Comparison of ENCODE assay signal across 22 cellular contexts in genomic region chr13:79803939-79804487, GRCh38.
A peak's percentile ranks its signal among the peaks of the same experiment; 100 is the strongest.
DNase-seq lines count a peak whose midpoint lies in the region; ATAC-seq, FAIRE-seq and TF ChIP-seq lines count a peak whose summit lies in the region.
"Had no signal": no experiment of that assay in that cellular context is flagged by ENCODE, and none has a peak within 500 bp of the region (broad histone marks: within the 10 kb centered on the region; RNA-seq: fewer than 3 reads in every experiment).

No MANE protein-coding gene starts in this region.

- no peak overlapping the region for H3K4me3 Mint-ChIP-seq in immature natural killer cell
- H3K4me3 Mint-ChIP-seq: activated CD4-positive, alpha-beta memory T cell treated with anti-CD3 and anti-CD28 coated beads for 36 hours; activated T-cell treated with anti-CD3 and anti-CD28 coated beads, Interleukin-2, amount 50 U/mL, for 72 hours; HFFc6 had no signal

- DNase-seq in ELF-1 (ENCODE audit: low read depth, low spot score) (peak; percentile 29), HepG2 (ENCODE audit: low spot score) (peak; percentile 21), immature natural killer cell (no peak), SW 1271 (lab: John Stamatoyannopoulos, UW) (no peak)
- DNase-seq: activated CD4-positive, alpha-beta memory T cell treated with anti-CD3 and anti-CD28 coated beads for 36 hours; activated T-cell treated with anti-CD3 and anti-CD28 coated beads, Interleukin-2, amount 50 U/mL, for 72 hours; adrenal gland; central memory CD4-positive, alpha-beta T cell; COR-L47; effector CD8-positive, alpha-beta T cell; HFFc6; NCI-H146; NCI-H446; stomach had no signal

- intact Hi-C loops in HepG2 (cut with micrococcal nuclease; ENCODE audit: unreplicated experiment): no loop called here

- CTCF ChIA-PET in HepG2 (lab: Yijun Ruan, JAX; ENCODE audit: low intra/inter-chr PET ratio, low total read pairs): no interaction called here

- no peak for TF ChIP-seq CTCF in HepG2 (CRISPR knock-in tag; IDR thresholded peaks at IDR 0.05)

- H3K4me3 ChIP-seq in HepG2 (replicated peaks in 1 of 3; ENCODE audit: insufficient read depth in 1 of 3, low read depth in 2 of 3, low read length in 3 of 3): no peak overlapping the region
- H3K4me3 ChIP-seq: adrenal gland, SK-N-MC, stomach had no signal

- H3K27ac ChIP-seq in HepG2 (ENCODE audit: extremely low read length, insufficient read depth, low read length): no peak overlapping the region
- H3K27ac ChIP-seq: adrenal gland, SK-N-MC, stomach had no signal

- no peak overlapping the region for H3K9ac ChIP-seq in HepG2 (ENCODE audit: insufficient read depth, low read depth, low read length)

- H3K27ac Mint-ChIP-seq in immature natural killer cell: peak overlapping the region in 1 of 6 donors; percentile 25
- H3K27ac Mint-ChIP-seq: activated CD4-positive, alpha-beta memory T cell treated with anti-CD3 and anti-CD28 coated beads for 36 hours; activated T-cell treated with anti-CD3 and anti-CD28 coated beads, Interleukin-2, amount 50 U/mL, for 72 hours; HFFc6 had no signal

- no peak overlapping the region for H2AFZ ChIP-seq in HepG2 (ENCODE audit: low read length)

- no peaks in the 10 kb centered on the region for H3K79me2 ChIP-seq in HepG2 (ENCODE audit: insufficient read depth, low read length)

- 0 out of 2 replicates have a peak, but pooled peaks cover 4% of the 10 kb centered on the region for H3K9me3 ChIP-seq in HepG2 (ENCODE audit: low read length)
- H3K9me3 ChIP-seq: adrenal gland, stomach had no signal

- H4K20me1 ChIP-seq in HepG2 (ENCODE audit: insufficient read depth, low read length): no peaks in the 10 kb centered on the region

- no peak for FAIRE-seq in HepG2 (lab: Jason Lieb, UNC)
- FAIRE-seq: G401.6, urothelium cell line had no signal

- in situ Hi-C loops in HepG2 (cut with HindIII; ENCODE audit: extremely low pct_ligation_motif_present, low pct_unique_long_range_greater_than_20kb): no loop called here

- TF ChIP-seq EP300 in HepG2 (IDR thresholded peaks at IDR 0.05; ENCODE audit: low read depth in 2 of 2, low read length in 2 of 2) (no peak), HepG2 (CRISPR knock-in tag; IDR thresholded peaks at IDR 0.05; ENCODE audit: borderline replicate concordance) (no peak)

- H3K36me3 Mint-ChIP-seq in immature natural killer cell: no peaks in the 10 kb centered on the region
- H3K36me3 Mint-ChIP-seq: activated CD4-positive, alpha-beta memory T cell treated with anti-CD3 and anti-CD28 coated beads for 36 hours had no signal

- TF ChIP-seq RAD21 in HepG2 (CRISPR knock-in tag; IDR thresholded peaks at IDR 0.05): no peak

- no peaks in the 10 kb centered on the region for H3K27me3 ChIP-seq in HepG2 (ENCODE audit: control insufficient read depth in 1 of 2, insufficient read depth in 2 of 2, low read length in 2 of 2)
- H3K27me3 ChIP-seq: adrenal gland, stomach had no signal

- POLR2A ChIA-PET in HepG2 (lab: Yijun Ruan, JAX): no interaction called here

- H3K9me3 Mint-ChIP-seq in immature natural killer cell: no peaks in the 10 kb centered on the region
- H3K9me3 Mint-ChIP-seq: activated CD4-positive, alpha-beta memory T cell treated with anti-CD3 and anti-CD28 coated beads for 36 hours; activated T-cell treated with anti-CD3 and anti-CD28 coated beads, Interleukin-2, amount 50 U/mL, for 72 hours; HFFc6 had no signal

- H3K36me3 ChIP-seq in HepG2 (replicated peaks in 1 of 2; ENCODE audit: control insufficient read depth in 1 of 2, insufficient read depth in 2 of 2, low read length in 2 of 2): no peaks in the 10 kb centered on the region
- H3K36me3 ChIP-seq: adrenal gland, stomach had no signal

- ATAC-seq in GM19351 (IDR thresholded peaks at IDR 0.05; ENCODE audit: unreplicated experiment) (peak; percentile 77), HG03432 (IDR thresholded peaks at IDR 0.05; ENCODE audit: unreplicated experiment) (peak; percentile 84), HepG2 (peak; percentile 90), HG03460 (IDR thresholded peaks at IDR 0.05; ENCODE audit: unreplicated experiment) (no peak), GM19023 (IDR thresholded peaks at IDR 0.05; ENCODE audit: unreplicated experiment) (no peak)
- ATAC-seq: activated T-cell treated with anti-CD3 and anti-CD28 coated beads, Interleukin-2, amount 50 U/mL, for 72 hours; left lobe of liver had no signal

- no TSS peak for BruUV-seq in HepG2 (replicated peaks; lab: Mats Ljungman, UMichigan)

- H3K4me2 ChIP-seq in HepG2 (ENCODE audit: low read depth, low read length): no peak overlapping the region

- WGBS in HepG2 (ENCODE audit: low lambda C conversion rate): 9% methylated on average over 6 of the region's 6 CpGs

- H3K27me3 Mint-ChIP-seq in immature natural killer cell (ENCODE audit: low read depth in 3 of 3): peaks cover 0 to 1% (median 0%) of the 10 kb centered on the region in 3 donors
- H3K27me3 Mint-ChIP-seq: activated CD4-positive, alpha-beta memory T cell treated with anti-CD3 and anti-CD28 coated beads for 36 hours had no signal

- TF ChIP-seq POLR2A in HepG2 (IDR thresholded peaks at IDR 0.05; ENCODE audit: insufficient read depth in 1 of 2, low read depth in 2 of 2, low read length in 2 of 2): no peak

- H3K4me1 ChIP-seq in HepG2 (ENCODE audit: insufficient read depth, low read length): no peaks in the 10 kb centered on the region; the same call in 1 of the 2 replicates
- H3K4me1 ChIP-seq: adrenal gland, stomach had no signal

- peaks cover 18 to 31% of the 10 kb centered on the region in 2 donors for H3K4me1 Mint-ChIP-seq in immature natural killer cell

TF ChIP-seq in HepG2, 621 proteins besides CTCF, POLR2A, EP300 and RAD21 (continues in another document):
- peak; percentile 21; the same call in 1 of the 2 replicates for TF ChIP-seq GABPB1 (CRISPR knock-in tag; IDR thresholded peaks at IDR 0.05)
- no peak for TF ChIP-seq SOX13 (IDR thresholded peaks at IDR 0.05)
- peak in 1 of 2 experiments; percentile 47; a peak in 1 of 4 replicates for TF ChIP-seq SOX13 (CRISPR knock-in tag; conservative IDR thresholded peaks at IDR 0.05 in 1 of 2, IDR thresholded peaks at IDR 0.05 in 1 of 2)
- TF ChIP-seq RXRB (CRISPR knock-in tag; IDR thresholded peaks at IDR 0.05; ENCODE audit: borderline replicate concordance): 0 out of 2 replicates have a peak, but pooled peaks have one; percentile 26
- 0 out of 2 replicates have a peak, but pooled peaks have one; percentile 33 for TF ChIP-seq CREB1 (IDR thresholded peaks at IDR 0.05)
- no peak for TF ChIP-seq CREB1 (CRISPR knock-in tag; IDR thresholded peaks at IDR 0.05)
- TF ChIP-seq, protein P1, sequence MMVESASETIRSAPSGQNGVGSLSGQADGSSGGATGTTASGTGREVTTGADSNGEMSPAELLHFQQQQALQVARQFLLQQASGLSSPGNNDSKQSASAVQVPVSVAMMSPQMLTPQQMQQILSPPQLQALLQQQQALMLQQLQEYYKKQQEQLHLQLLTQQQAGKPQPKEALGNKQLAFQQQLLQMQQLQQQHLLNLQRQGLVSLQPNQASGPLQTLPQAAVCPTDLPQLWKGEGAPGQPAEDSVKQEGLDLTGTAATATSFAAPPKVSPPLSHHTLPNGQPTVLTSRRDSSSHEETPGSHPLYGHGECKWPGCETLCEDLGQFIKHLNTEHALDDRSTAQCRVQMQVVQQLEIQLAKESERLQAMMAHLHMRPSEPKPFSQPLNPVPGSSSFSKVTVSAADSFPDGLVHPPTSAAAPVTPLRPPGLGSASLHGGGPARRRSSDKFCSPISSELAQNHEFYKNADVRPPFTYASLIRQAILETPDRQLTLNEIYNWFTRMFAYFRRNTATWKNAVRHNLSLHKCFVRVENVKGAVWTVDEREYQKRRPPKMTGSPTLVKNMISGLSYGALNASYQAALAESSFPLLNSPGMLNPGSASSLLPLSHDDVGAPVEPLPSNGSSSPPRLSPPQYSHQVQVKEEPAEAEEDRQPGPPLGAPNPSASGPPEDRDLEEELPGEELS (CRISPR knock-in tag; IDR thresholded peaks at IDR 0.05): 0 out of 2 replicates have a peak, but pooled peaks have one; percentile 12
- TF ChIP-seq HMG20A (CRISPR knock-in tag; IDR thresholded peaks at IDR 0.05; ENCODE audit: borderline replicate concordance): no peak
- 0 out of 4 replicates have a peak, but pooled peaks of 1 of the 2 experiments have one; percentile 47 for TF ChIP-seq NR2F1 (CRISPR knock-in tag; IDR thresholded peaks at IDR 0.05)
- TF ChIP-seq, protein P2, sequence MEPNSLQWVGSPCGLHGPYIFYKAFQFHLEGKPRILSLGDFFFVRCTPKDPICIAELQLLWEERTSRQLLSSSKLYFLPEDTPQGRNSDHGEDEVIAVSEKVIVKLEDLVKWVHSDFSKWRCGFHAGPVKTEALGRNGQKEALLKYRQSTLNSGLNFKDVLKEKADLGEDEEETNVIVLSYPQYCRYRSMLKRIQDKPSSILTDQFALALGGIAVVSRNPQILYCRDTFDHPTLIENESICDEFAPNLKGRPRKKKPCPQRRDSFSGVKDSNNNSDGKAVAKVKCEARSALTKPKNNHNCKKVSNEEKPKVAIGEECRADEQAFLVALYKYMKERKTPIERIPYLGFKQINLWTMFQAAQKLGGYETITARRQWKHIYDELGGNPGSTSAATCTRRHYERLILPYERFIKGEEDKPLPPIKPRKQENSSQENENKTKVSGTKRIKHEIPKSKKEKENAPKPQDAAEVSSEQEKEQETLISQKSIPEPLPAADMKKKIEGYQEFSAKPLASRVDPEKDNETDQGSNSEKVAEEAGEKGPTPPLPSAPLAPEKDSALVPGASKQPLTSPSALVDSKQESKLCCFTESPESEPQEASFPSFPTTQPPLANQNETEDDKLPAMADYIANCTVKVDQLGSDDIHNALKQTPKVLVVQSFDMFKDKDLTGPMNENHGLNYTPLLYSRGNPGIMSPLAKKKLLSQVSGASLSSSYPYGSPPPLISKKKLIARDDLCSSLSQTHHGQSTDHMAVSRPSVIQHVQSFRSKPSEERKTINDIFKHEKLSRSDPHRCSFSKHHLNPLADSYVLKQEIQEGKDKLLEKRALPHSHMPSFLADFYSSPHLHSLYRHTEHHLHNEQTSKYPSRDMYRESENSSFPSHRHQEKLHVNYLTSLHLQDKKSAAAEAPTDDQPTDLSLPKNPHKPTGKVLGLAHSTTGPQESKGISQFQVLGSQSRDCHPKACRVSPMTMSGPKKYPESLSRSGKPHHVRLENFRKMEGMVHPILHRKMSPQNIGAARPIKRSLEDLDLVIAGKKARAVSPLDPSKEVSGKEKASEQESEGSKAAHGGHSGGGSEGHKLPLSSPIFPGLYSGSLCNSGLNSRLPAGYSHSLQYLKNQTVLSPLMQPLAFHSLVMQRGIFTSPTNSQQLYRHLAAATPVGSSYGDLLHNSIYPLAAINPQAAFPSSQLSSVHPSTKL (CRISPR knock-in tag; IDR thresholded peaks at IDR 0.05): peak; percentile 27; the same call in 1 of the 2 replicates
- no peak for TF ChIP-seq BATF2 (CRISPR knock-in tag; IDR thresholded peaks at IDR 0.05)

Comparison
In these comparisons a context has a peak if more than half of its experiments do, and no peak if none do; other contexts are left out.
1. DNase-seq: peak in ELF-1 (single experiment) and HepG2 (single experiment); none in immature natural killer cell (0 of 3) and SW 1271 (0 of 2).
2. ATAC-seq: peak in GM19351 (single experiment), HG03432 (single experiment) and HepG2 (single experiment); none in HG03460 (single experiment) and GM19023 (single experiment).